Comparison of ENCODE assay signal across 9 cellular contexts in genomic region chr19:57643734-57644133, GRCh38. TPM values are rescaled to one million over a fixed set of nuclear protein-coding genes. Genes with fewer than 3 reads are reported as not detected.
"Had no signal": no experiment of that assay in that cellular context is flagged by ENCODE, and none has a peak within 500 bp of the region (broad histone marks: within the 10 kb centered on the region; RNA-seq: fewer than 3 reads in every experiment).

No MANE protein-coding gene starts in this region.

- H3K9ac ChIP-seq: GM23248 had no signal

- H2AFZ ChIP-seq: GM23248 had no signal

- DNase-seq: GM23248, H9, HCEC 1CT, KG1 had no signal

- H3K27ac ChIP-seq: GM23248, HL-60 had no signal

- H3K27ac Mint-ChIP-seq: H9 had no signal

- FAIRE-seq: H1, H54 had no signal

- H3K4me3 ChIP-seq: GM23248 had no signal

- H3K27me3 Mint-ChIP-seq: IgD-negative memory B cell had no signal

- H3K4me3 Mint-ChIP-seq: H9, IgD-negative memory B cell had no signal

- H3K4me1 Mint-ChIP-seq: H9 had no signal

RNA-seq across cellular contexts. Expression of gene ZSCAN4, which starts 25.0 kb away (rescaled TPM):
- total RNA-seq: GM23248, H1, H9, HT1080 had no signal
- polyA plus RNA-seq: GM23248, H1, IgD-negative memory B cell had no signal
